ENCODE assay signal across 1 cellular context in the genomic region with DNA sequence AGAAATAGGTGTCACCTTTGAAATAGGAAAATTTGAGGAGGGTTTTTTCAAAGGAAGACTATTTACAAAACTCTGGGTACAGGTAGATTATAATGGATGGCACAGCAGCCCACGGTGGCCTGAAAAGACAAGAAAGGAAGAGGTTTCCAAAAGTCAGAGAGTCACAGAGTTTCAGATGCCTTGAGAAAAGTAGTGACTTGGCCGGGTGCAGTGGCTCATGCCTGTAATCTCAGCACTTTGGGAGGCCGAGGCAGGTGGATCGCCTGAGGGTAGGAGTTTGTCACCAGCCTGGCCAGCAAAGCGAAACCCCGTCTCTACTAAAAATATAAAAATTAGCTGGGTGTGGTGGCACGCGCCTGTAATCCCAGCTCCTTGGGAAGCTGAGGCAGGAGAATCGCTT.
TF ChIP-seq lines count a peak whose summit lies in the region.

No MANE protein-coding gene starts in this region.

TF ChIP-seq in GM23338, 12 proteins besides CTCF, POLR2A, EP300 and RAD21 (continued from another document):
- TF ChIP-seq, protein P1, sequence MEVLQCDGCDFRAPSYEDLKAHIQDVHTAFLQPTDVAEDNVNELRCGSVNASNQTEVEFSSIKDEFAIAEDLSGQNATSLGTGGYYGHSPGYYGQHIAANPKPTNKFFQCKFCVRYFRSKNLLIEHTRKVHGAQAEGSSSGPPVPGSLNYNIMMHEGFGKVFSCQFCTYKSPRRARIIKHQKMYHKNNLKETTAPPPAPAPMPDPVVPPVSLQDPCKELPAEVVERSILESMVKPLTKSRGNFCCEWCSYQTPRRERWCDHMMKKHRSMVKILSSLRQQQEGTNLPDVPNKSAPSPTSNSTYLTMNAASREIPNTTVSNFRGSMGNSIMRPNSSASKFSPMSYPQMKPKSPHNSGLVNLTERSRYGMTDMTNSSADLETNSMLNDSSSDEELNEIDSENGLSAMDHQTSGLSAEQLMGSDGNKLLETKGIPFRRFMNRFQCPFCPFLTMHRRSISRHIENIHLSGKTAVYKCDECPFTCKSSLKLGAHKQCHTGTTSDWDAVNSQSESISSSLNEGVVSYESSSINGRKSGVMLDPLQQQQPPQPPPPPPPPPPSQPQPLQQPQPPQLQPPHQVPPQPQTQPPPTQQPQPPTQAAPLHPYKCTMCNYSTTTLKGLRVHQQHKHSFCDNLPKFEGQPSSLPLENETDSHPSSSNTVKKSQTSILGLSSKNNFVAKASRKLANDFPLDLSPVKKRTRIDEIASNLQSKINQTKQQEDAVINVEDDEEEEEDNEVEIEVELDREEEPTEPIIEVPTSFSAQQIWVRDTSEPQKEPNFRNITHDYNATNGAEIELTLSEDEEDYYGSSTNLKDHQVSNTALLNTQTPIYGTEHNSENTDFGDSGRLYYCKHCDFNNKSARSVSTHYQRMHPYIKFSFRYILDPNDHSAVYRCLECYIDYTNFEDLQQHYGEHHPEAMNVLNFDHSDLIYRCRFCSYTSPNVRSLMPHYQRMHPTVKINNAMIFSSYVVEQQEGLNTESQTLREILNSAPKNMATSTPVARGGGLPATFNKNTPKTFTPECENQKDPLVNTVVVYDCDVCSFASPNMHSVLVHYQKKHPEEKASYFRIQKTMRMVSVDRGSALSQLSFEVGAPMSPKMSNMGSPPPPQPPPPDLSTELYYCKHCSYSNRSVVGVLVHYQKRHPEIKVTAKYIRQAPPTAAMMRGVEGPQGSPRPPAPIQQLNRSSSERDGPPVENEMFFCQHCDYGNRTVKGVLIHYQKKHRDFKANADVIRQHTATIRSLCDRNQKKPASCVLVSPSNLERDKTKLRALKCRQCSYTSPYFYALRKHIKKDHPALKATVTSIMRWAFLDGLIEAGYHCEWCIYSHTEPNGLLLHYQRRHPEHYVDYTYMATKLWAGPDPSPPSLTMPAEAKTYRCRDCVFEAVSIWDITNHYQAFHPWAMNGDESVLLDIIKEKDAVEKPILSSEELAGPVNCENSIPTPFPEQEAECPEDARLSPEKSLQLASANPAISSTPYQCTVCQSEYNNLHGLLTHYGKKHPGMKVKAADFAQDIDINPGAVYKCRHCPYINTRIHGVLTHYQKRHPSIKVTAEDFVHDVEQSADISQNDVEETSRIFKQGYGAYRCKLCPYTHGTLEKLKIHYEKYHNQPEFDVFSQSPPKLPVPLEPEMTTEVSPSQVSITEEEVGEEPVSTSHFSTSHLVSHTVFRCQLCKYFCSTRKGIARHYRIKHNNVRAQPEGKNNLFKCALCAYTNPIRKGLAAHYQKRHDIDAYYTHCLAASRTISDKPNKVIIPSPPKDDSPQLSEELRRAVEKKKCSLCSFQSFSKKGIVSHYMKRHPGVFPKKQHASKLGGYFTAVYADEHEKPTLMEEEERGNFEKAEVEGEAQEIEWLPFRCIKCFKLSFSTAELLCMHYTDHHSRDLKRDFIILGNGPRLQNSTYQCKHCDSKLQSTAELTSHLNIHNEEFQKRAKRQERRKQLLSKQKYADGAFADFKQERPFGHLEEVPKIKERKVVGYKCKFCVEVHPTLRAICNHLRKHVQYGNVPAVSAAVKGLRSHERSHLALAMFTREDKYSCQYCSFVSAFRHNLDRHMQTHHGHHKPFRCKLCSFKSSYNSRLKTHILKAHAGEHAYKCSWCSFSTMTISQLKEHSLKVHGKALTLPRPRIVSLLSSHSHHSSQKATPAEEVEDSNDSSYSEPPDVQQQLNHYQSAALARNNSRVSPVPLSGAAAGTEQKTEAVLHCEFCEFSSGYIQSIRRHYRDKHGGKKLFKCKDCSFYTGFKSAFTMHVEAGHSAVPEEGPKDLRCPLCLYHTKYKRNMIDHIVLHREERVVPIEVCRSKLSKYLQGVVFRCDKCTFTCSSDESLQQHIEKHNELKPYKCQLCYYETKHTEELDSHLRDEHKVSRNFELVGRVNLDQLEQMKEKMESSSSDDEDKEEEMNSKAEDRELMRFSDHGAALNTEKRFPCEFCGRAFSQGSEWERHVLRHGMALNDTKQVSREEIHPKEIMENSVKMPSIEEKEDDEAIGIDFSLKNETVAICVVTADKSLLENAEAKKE (CRISPR knock-in tag; IDR thresholded peaks at IDR 0.05): no peak
- no peak for TF ChIP-seq ZNF114 (CRISPR knock-in tag; IDR thresholded peaks at IDR 0.05)
- no peak for TF ChIP-seq ZNF331 (CRISPR knock-in tag; IDR thresholded peaks at IDR 0.05; ENCODE audit: low read depth)
- no peak for TF ChIP-seq EZH2 (IDR thresholded peaks at IDR 0.05; ENCODE audit: low read depth, unreplicated experiment)
- no peak for TF ChIP-seq JUNB (IDR thresholded peaks at IDR 0.05; ENCODE audit: unreplicated experiment)
- TF ChIP-seq EZH2phosphoT487 (IDR thresholded peaks at IDR 0.05; ENCODE audit: unreplicated experiment): no peak
- no peak for TF ChIP-seq POLR2AphosphoS5 (IDR thresholded peaks at IDR 0.05; ENCODE audit: low read depth)
TF ChIP-seq in GM23338: peak in this region for 0.
